ENCODE assay signal across 35 cellular contexts in genomic region chr12:38327356-38327755, GRCh38.
"Had no signal": no experiment of that assay in that cellular context is flagged by ENCODE, and none has a peak within 500 bp of the region (broad histone marks: within the 10 kb centered on the region; RNA-seq: fewer than 3 reads in every experiment).

No MANE protein-coding gene starts in this region.

- H3K36me3 Mint-ChIP-seq: activated CD4-positive, alpha-beta memory T cell treated with anti-CD3 and anti-CD28 coated beads for 36 hours; activated naive CD4-positive, alpha-beta T cell treated with anti-CD3 and anti-CD28 coated beads, Interleukin-2, amount 10 ng/mL, durations not matched to agents 7 days and 5 days; activated naive CD4-positive, alpha-beta T cell treated with anti-CD3 and anti-CD28 coated beads, Interleukin-2, amount 50 U/mL, for 24 hours; activated naive CD8-positive, alpha-beta T cell; activated naive CD8-positive, alpha-beta T cell treated with anti-CD3 and anti-CD28 coated beads, Interleukin-2, amount 10 ng/mL, durations not matched to agents 7 days and 5 days had no signal

- FAIRE-seq: bronchial epithelial cell had no signal

- DNase-seq: activated B cell treated with CpG ODN at 0.5 μM for 24 hours; activated CD4-positive, alpha-beta memory T cell treated with anti-CD3 and anti-CD28 coated beads for 36 hours; activated CD4-positive, alpha-beta T cell treated with anti-CD3 and anti-CD28 coated beads for 4 hours; activated CD4-positive, alpha-beta T cell treated with anti-CD3 and anti-CD28 coated beads, Interleukin-2, amount 10 ng/mL, durations not matched to agents 24 days and 14 days; activated CD4-positive, alpha-beta T cell treated with anti-CD3 and anti-CD28 coated beads, Interleukin-2, amount 50 U/mL, for 1 hour; activated CD4-positive, alpha-beta T cell treated with anti-CD3 and anti-CD28 coated beads, Interleukin-2, amount 50 U/mL, for 4 hours; activated CD4-positive, CD25-positive, alpha-beta regulatory T cell treated with anti-CD3 and anti-CD28 coated beads, Interleukin-2, amount 50 U/mL, for 72 hours; activated CD8-positive, alpha-beta memory T cell treated with anti-CD3 and anti-CD28 coated beads, Interleukin-2, amount 50 U/mL, for 4 hours; activated CD8-positive, alpha-beta T cell treated with anti-CD3 and anti-CD28 coated beads for 36 hours; activated effector memory CD4-positive, alpha-beta T cell treated with Interleukin-2 at 50 U/mL for 16 hours; activated gamma-delta T cell; activated naive CD4-positive, alpha-beta T cell treated with anti-CD3 and anti-CD28 coated beads, Interleukin-2, amount 10 ng/mL, durations not matched to agents 7 days and 5 days; activated naive CD4-positive, alpha-beta T cell treated with Interleukin-2 at 50 U/mL for 16 hours; activated naive CD8-positive, alpha-beta T cell treated with anti-CD3 and anti-CD28 coated beads, Interleukin-2, amount 10 ng/mL, durations not matched to agents 7 days and 5 days; activated naive CD8-positive, alpha-beta T cell treated with anti-CD3 and anti-CD28 coated beads, Interleukin-2, amount 50 U/mL, for 24 hours; activated T-cell treated with anti-CD3 and anti-CD28 coated beads for 4 hours; activated T-cell treated with anti-CD3 and anti-CD28 coated beads, Interleukin-2, amount 50 U/mL, for 1 hour; activated T-cell treated with anti-CD3 and anti-CD28 coated beads, Interleukin-2, amount 50 U/mL, for 4 hours; activated T-cell treated with anti-CD3 and anti-CD28 coated beads, Interleukin-2, amount 50 U/mL, for 72 hours; amygdala; anterior cingulate cortex; caudate nucleus; cerebellar nuclear complex; T-helper 1 cell; T-helper 2 cell; T-helper 9 cell had no signal

- H3K27ac Mint-ChIP-seq: activated B cell treated with CpG ODN at 0.5 μM for 24 hours; activated CD4-positive, alpha-beta memory T cell treated with anti-CD3 and anti-CD28 coated beads for 36 hours; activated CD4-positive, alpha-beta T cell treated with anti-CD3 and anti-CD28 coated beads, Interleukin-2, amount 10 ng/mL, durations not matched to agents 24 days and 14 days; activated CD8-positive, alpha-beta T cell treated with anti-CD3 and anti-CD28 coated beads for 36 hours; activated naive CD4-positive, alpha-beta T cell treated with anti-CD3 and anti-CD28 coated beads, Interleukin-2, amount 10 ng/mL, durations not matched to agents 7 days and 5 days; activated naive CD4-positive, alpha-beta T cell treated with anti-CD3 and anti-CD28 coated beads, Interleukin-2, amount 50 U/mL, for 24 hours; activated naive CD8-positive, alpha-beta T cell; activated naive CD8-positive, alpha-beta T cell treated with anti-CD3 and anti-CD28 coated beads, Interleukin-2, amount 10 ng/mL, durations not matched to agents 7 days and 5 days; activated naive CD8-positive, alpha-beta T cell treated with anti-CD3 and anti-CD28 coated beads, Interleukin-2, amount 50 U/mL, for 24 hours; activated T-cell treated with anti-CD3 and anti-CD28 coated beads, Interleukin-2, amount 50 U/mL, for 72 hours; activated T-helper 1 cell treated with anti-CD3 and anti-CD28 coated beads, Interleukin-12 subunit alpha, Interleukin-12 subunit beta, Interleukin-2, Interleukin-4 antibody, amounts not matched to agents 30 ng/mL and 10 ng/mL and 1 ng/mL, durations not matched to agents 14 hours and 24 hours and 36 hours; activated T-helper 2 cell treated with anti-CD3 and anti-CD28 coated beads, Interferon-gamma antibody, Interleukin-2, Interleukin-4, amounts not matched to agents 10 μg/mL and 5 μg/mL and 100 μg/mL, durations not matched to agents 14 hours and 24 hours and 36 hours; brain; T-helper 1 cell treated with Interleukin-12 subunit alpha and Interleukin-12 subunit beta and Interleukin-4 antibody, amounts not matched to agents 30 μg/mL and 1 μg/mL, for 36 hours; T-helper 2 cell treated with Interferon-gamma antibody and Interleukin-4, amounts not matched to agents 5 μg/mL and 100 μg/mL, for 36 hours had no signal

- H3K4me1 Mint-ChIP-seq: activated CD4-positive, alpha-beta T cell treated with anti-CD3 and anti-CD28 coated beads, Interleukin-2, amount 10 ng/mL, durations not matched to agents 24 days and 14 days; activated naive CD4-positive, alpha-beta T cell treated with anti-CD3 and anti-CD28 coated beads, Interleukin-2, amount 10 ng/mL, durations not matched to agents 7 days and 5 days; activated naive CD8-positive, alpha-beta T cell treated with anti-CD3 and anti-CD28 coated beads, Interleukin-2, amount 10 ng/mL, durations not matched to agents 7 days and 5 days; activated naive CD8-positive, alpha-beta T cell treated with anti-CD3 and anti-CD28 coated beads, Interleukin-2, amount 50 U/mL, for 24 hours; brain; central memory CD8-positive, alpha-beta T cell had no signal

- H3K4me3 Mint-ChIP-seq: activated B cell treated with CpG ODN at 0.5 μM for 24 hours; activated CD4-positive, alpha-beta memory T cell treated with anti-CD3 and anti-CD28 coated beads for 36 hours; activated CD4-positive, alpha-beta T cell treated with anti-CD3 and anti-CD28 coated beads, Interleukin-2, amount 10 ng/mL, durations not matched to agents 24 days and 14 days; activated CD8-positive, alpha-beta T cell treated with anti-CD3 and anti-CD28 coated beads for 36 hours; activated naive CD4-positive, alpha-beta T cell treated with anti-CD3 and anti-CD28 coated beads, Interleukin-2, amount 10 ng/mL, durations not matched to agents 7 days and 5 days; activated naive CD4-positive, alpha-beta T cell treated with anti-CD3 and anti-CD28 coated beads, Interleukin-2, amount 50 U/mL, for 24 hours; activated naive CD8-positive, alpha-beta T cell; activated naive CD8-positive, alpha-beta T cell treated with anti-CD3 and anti-CD28 coated beads, Interleukin-2, amount 10 ng/mL, durations not matched to agents 7 days and 5 days; activated naive CD8-positive, alpha-beta T cell treated with anti-CD3 and anti-CD28 coated beads, Interleukin-2, amount 50 U/mL, for 24 hours; activated T-cell treated with anti-CD3 and anti-CD28 coated beads, Interleukin-2, amount 50 U/mL, for 4 hours; activated T-cell treated with anti-CD3 and anti-CD28 coated beads, Interleukin-2, amount 50 U/mL, for 72 hours; activated T-helper 1 cell treated with anti-CD3 and anti-CD28 coated beads, Interleukin-12 subunit alpha, Interleukin-12 subunit beta, Interleukin-2, Interleukin-4 antibody, amounts not matched to agents 30 ng/mL and 10 ng/mL and 1 ng/mL, durations not matched to agents 14 hours and 24 hours and 36 hours; brain; central memory CD8-positive, alpha-beta T cell; T-helper 1 cell treated with Interleukin-12 subunit alpha and Interleukin-12 subunit beta and Interleukin-4 antibody, amounts not matched to agents 30 μg/mL and 1 μg/mL, for 36 hours; T-helper 2 cell treated with Interferon-gamma antibody and Interleukin-4, amounts not matched to agents 5 μg/mL and 100 μg/mL, for 36 hours had no signal

- H3K27me3 Mint-ChIP-seq: activated B cell treated with CpG ODN at 0.5 μM for 24 hours; activated CD4-positive, alpha-beta memory T cell treated with anti-CD3 and anti-CD28 coated beads for 36 hours; activated CD4-positive, alpha-beta T cell treated with anti-CD3 and anti-CD28 coated beads, Interleukin-2, amount 10 ng/mL, durations not matched to agents 24 days and 14 days; activated CD8-positive, alpha-beta T cell treated with anti-CD3 and anti-CD28 coated beads for 36 hours; activated naive CD4-positive, alpha-beta T cell treated with anti-CD3 and anti-CD28 coated beads, Interleukin-2, amount 10 ng/mL, durations not matched to agents 7 days and 5 days; activated naive CD4-positive, alpha-beta T cell treated with anti-CD3 and anti-CD28 coated beads, Interleukin-2, amount 50 U/mL, for 24 hours; activated naive CD8-positive, alpha-beta T cell; activated naive CD8-positive, alpha-beta T cell treated with anti-CD3 and anti-CD28 coated beads, Interleukin-2, amount 10 ng/mL, durations not matched to agents 7 days and 5 days; activated naive CD8-positive, alpha-beta T cell treated with anti-CD3 and anti-CD28 coated beads, Interleukin-2, amount 50 U/mL, for 24 hours; central memory CD8-positive, alpha-beta T cell had no signal

- H3K9me3 Mint-ChIP-seq: activated B cell treated with CpG ODN at 0.5 μM for 24 hours; activated CD4-positive, alpha-beta memory T cell treated with anti-CD3 and anti-CD28 coated beads for 36 hours; activated CD4-positive, alpha-beta T cell treated with anti-CD3 and anti-CD28 coated beads, Interleukin-2, amount 10 ng/mL, durations not matched to agents 24 days and 14 days; activated CD8-positive, alpha-beta T cell treated with anti-CD3 and anti-CD28 coated beads for 36 hours; activated naive CD4-positive, alpha-beta T cell treated with anti-CD3 and anti-CD28 coated beads, Interleukin-2, amount 10 ng/mL, durations not matched to agents 7 days and 5 days; activated naive CD4-positive, alpha-beta T cell treated with anti-CD3 and anti-CD28 coated beads, Interleukin-2, amount 50 U/mL, for 24 hours; activated naive CD8-positive, alpha-beta T cell treated with anti-CD3 and anti-CD28 coated beads, Interleukin-2, amount 10 ng/mL, durations not matched to agents 7 days and 5 days; activated naive CD8-positive, alpha-beta T cell treated with anti-CD3 and anti-CD28 coated beads, Interleukin-2, amount 50 U/mL, for 24 hours; activated T-cell treated with anti-CD3 and anti-CD28 coated beads, Interleukin-2, amount 50 U/mL, for 4 hours; activated T-cell treated with anti-CD3 and anti-CD28 coated beads, Interleukin-2, amount 50 U/mL, for 72 hours; activated T-helper 1 cell treated with anti-CD3 and anti-CD28 coated beads, Interleukin-12 subunit alpha, Interleukin-12 subunit beta, Interleukin-2, Interleukin-4 antibody, amounts not matched to agents 30 ng/mL and 10 ng/mL and 1 ng/mL, durations not matched to agents 14 hours and 24 hours and 36 hours; activated T-helper 2 cell treated with anti-CD3 and anti-CD28 coated beads, Interferon-gamma antibody, Interleukin-2, Interleukin-4, amounts not matched to agents 10 μg/mL and 5 μg/mL and 100 μg/mL, durations not matched to agents 14 hours and 24 hours and 36 hours; central memory CD8-positive, alpha-beta T cell; T-helper 1 cell treated with Interleukin-12 subunit alpha and Interleukin-12 subunit beta and Interleukin-4 antibody, amounts not matched to agents 30 μg/mL and 1 μg/mL, for 36 hours; T-helper 2 cell treated with Interferon-gamma antibody and Interleukin-4, amounts not matched to agents 5 μg/mL and 100 μg/mL, for 36 hours had no signal

- ATAC-seq: activated CD8-positive, alpha-beta T cell treated with anti-CD3 and anti-CD28 coated beads for 36 hours; activated naive CD8-positive, alpha-beta T cell treated with anti-CD3 and anti-CD28 coated beads, Interleukin-2, amount 50 U/mL, for 24 hours; activated T-cell treated with anti-CD3 and anti-CD28 coated beads, Interleukin-2, amount 50 U/mL, for 4 hours; activated T-cell treated with anti-CD3 and anti-CD28 coated beads, Interleukin-2, amount 50 U/mL, for 72 hours had no signal
